In genomic region chr2:26483501-26483900, GRCh38 we compare ENCODE assay signal across 26 cellular contexts. TPM values are rescaled to one million over a fixed set of nuclear protein-coding genes. Genes with fewer than 3 reads are reported as not detected.
DNase-seq lines count a peak whose midpoint lies in the region; ATAC-seq and TF ChIP-seq lines count a peak whose summit lies in the region.
"Had no signal": no experiment of that assay in that cellular context is flagged by ENCODE, and none has a peak within 500 bp of the region (broad histone marks: within the 10 kb centered on the region; RNA-seq: fewer than 3 reads in every experiment).

No MANE protein-coding gene starts in this region.

- intact Hi-C loops in Right ventricle myocardium inferior (cut with DNase I) (no loop called here), cardiac septum (cut with DNase I) (no loop called here), lower lobe of right lung (cut with DNase I) (no loop called here), gastrocnemius medialis (cut with DNase I; ENCODE audit: low total_unique reads) (no loop called here)

- H3K27me3 Mint-ChIP-seq in brain: peaks cover 7% of the 10 kb centered on the region
- H3K27me3 Mint-ChIP-seq in activated T-cell treated with anti-CD3 and anti-CD28 coated beads, Interleukin-2, amount 50 U/mL, for 4 hours (ENCODE audit: low read depth): no peaks in the 10 kb centered on the region

- peaks cover 24% of the 10 kb centered on the region for H3K4me1 Mint-ChIP-seq in brain
- H3K4me1 Mint-ChIP-seq in activated T-cell treated with anti-CD3 and anti-CD28 coated beads, Interleukin-2, amount 50 U/mL, for 4 hours (ENCODE audit: low read depth): no peaks in the 10 kb centered on the region
- H3K4me1 Mint-ChIP-seq: GM23338 had no signal

- H3K9me3 ChIP-seq in lower lobe of right lung (no peaks in the 10 kb centered on the region), gastrocnemius medialis (no peaks in the 10 kb centered on the region)
- H3K9me3 ChIP-seq: Peyer's patch, SJSA1 had no signal

- H3K27ac ChIP-seq in lower lobe of right lung (no peak overlapping the region), gastrocnemius medialis (peak overlapping the region; percentile 60 to 80 (median 76))
- H3K27ac ChIP-seq: KMS-11, Peyer's patch, SJSA1 had no signal

- H3K4me1 ChIP-seq in lower lobe of right lung (no peaks in the 10 kb centered on the region), gastrocnemius medialis (peaks cover 23 to 30% of the 10 kb centered on the region in 2 donors)
- H3K4me1 ChIP-seq: Peyer's patch, SJSA1 had no signal

- no peak overlapping the region for H3K4me3 ChIP-seq in lower lobe of right lung
- peak overlapping the region in 2 of 4 donors; percentile 8 to 16 for H3K4me3 ChIP-seq in gastrocnemius medialis
- H3K4me3 ChIP-seq: GM23338, Peyer's patch, SJSA1 had no signal

- H3K27ac Mint-ChIP-seq in brain: peak overlapping the region in 4 of 5 experiments; percentile 42 to 79 (median 50)
- H3K27ac Mint-ChIP-seq: CD14-positive monocyte, GM23338 had no signal

- DNase-seq in Right ventricle myocardium inferior (ENCODE audit: missing footprints): peak; percentile 56
- DNase-seq in cardiac septum (ENCODE audit: low spot score): no peak
- DNase-seq in lower lobe of right lung: peak; percentile 30
- DNase-seq in gastrocnemius medialis: peak in 1 of 2 donors; percentile 67
- no peak for DNase-seq in activated T-cell treated with anti-CD3 and anti-CD28 coated beads, Interleukin-2, amount 50 U/mL, for 4 hours
- DNase-seq in kidney glomerular epithelial cell (lab: John Stamatoyannopoulos, UW): no peak
- no peak for DNase-seq in GOT3 (lab: John Stamatoyannopoulos, UW)
- DNase-seq: 8988T, DMS53, GDM1, IMR-90, NCI-H1105, NCI-H146, NCI-H2029, NCI-H2227 treated with DMSO at 0.1 percent for 48 hours, NCI-H510A treated with DMSO at 0.1 percent for 48 hours, NCI-H748 treated with DMSO at 0.1 percent for 48 hours, Peyer's patch had no signal

- H3K36me3 Mint-ChIP-seq in brain: no peaks in the 10 kb centered on the region
- H3K36me3 Mint-ChIP-seq in activated T-cell treated with anti-CD3 and anti-CD28 coated beads, Interleukin-2, amount 50 U/mL, for 4 hours (ENCODE audit: insufficient read depth): no peaks in the 10 kb centered on the region
- H3K36me3 Mint-ChIP-seq: CD14-positive monocyte had no signal

- no peak for TF ChIP-seq POLR2A in gastrocnemius medialis (IDR thresholded peaks at IDR 0.05)

- no peaks in the 10 kb centered on the region for H3K27me3 ChIP-seq in lower lobe of right lung (ENCODE audit: low read depth)
- no peaks in the 10 kb centered on the region for H3K27me3 ChIP-seq in gastrocnemius medialis
- H3K27me3 ChIP-seq: Peyer's patch, SJSA1 had no signal

- TF ChIP-seq CTCF in brain (conservative IDR thresholded peaks at IDR 0.05): no peak
- TF ChIP-seq CTCF in lower lobe of right lung (IDR thresholded peaks at IDR 0.05): no peak
- TF ChIP-seq CTCF in gastrocnemius medialis (IDR thresholded peaks at IDR 0.05 in 4 of 5, conservative IDR thresholded peaks at IDR 0.05 in 1 of 5): no peak

- peaks cover 0 to 5% (median 0%) of the 10 kb centered on the region in 5 experiments for H3K9me3 Mint-ChIP-seq in brain
- H3K9me3 Mint-ChIP-seq in activated T-cell treated with anti-CD3 and anti-CD28 coated beads, Interleukin-2, amount 50 U/mL, for 4 hours: no peaks in the 10 kb centered on the region
- H3K9me3 Mint-ChIP-seq: GM23338 had no signal

- in situ Hi-C loops in gastrocnemius medialis (cut with MboI; ENCODE audit: low sequenced_read_pairs in 4 of 4): no loop called here

- H3K36me3 ChIP-seq in lower lobe of right lung (no peaks in the 10 kb centered on the region), gastrocnemius medialis (no peaks in the 10 kb centered on the region)
- H3K36me3 ChIP-seq: Peyer's patch, SJSA1 had no signal

- ATAC-seq in Right ventricle myocardium inferior (peak; percentile 31), lower lobe of right lung (no peak), gastrocnemius medialis (peak; percentile 69 to 73)
- no peak for ATAC-seq in activated T-cell treated with anti-CD3 and anti-CD28 coated beads, Interleukin-2, amount 50 U/mL, for 4 hours
- ATAC-seq: GM23338 had no signal

- H3K4me3 Mint-ChIP-seq in brain: no peak overlapping the region
- no peak overlapping the region for H3K4me3 Mint-ChIP-seq in activated T-cell treated with anti-CD3 and anti-CD28 coated beads, Interleukin-2, amount 50 U/mL, for 4 hours
- H3K4me3 Mint-ChIP-seq: CD14-positive monocyte, GM23338 had no signal

RNA-seq across cellular contexts. Expression of gene OTOF, which starts 5.6 kb away (rescaled TPM):
- total RNA-seq in Right ventricle myocardium inferior (0.08 TPM), cardiac septum (not detected), lower lobe of right lung (0.35 TPM), gastrocnemius medialis (under 1 TPM in 2 of 4 donors, not detected in 2; 0.09 to 0.46 TPM)
- 0.17 TPM for polyA plus RNA-seq in brain (ENCODE audit: insufficient read depth, low read depth, low replicate concordance)
- under 1 TPM; 0.10 to 0.60 (median 0.18) TPM for total RNA-seq in activated T-cell treated with anti-CD3 and anti-CD28 coated beads, Interleukin-2, amount 50 U/mL, for 4 hours
- total RNA-seq: HT1080, IMR-90, OCI-LY7, SJSA1 had no signal
- polyA plus RNA-seq: AG04450, CD14-positive monocyte had no signal

Comparison
In these comparisons a context has a peak if more than half of its experiments do, and no peak if none do; other contexts are left out.
1. DNase-seq: peak in Right ventricle myocardium inferior (single experiment) and lower lobe of right lung (single experiment); none in cardiac septum (single experiment), activated T-cell treated with anti-CD3 and anti-CD28 coated beads, Interleukin-2, amount 50 U/mL, for 4 hours (single experiment), kidney glomerular epithelial cell (single experiment) and GOT3 (single experiment).
2. ATAC-seq: peak in Right ventricle myocardium inferior (single experiment) and gastrocnemius medialis (2 of 2); none in lower lobe of right lung (0 of 2) and activated T-cell treated with anti-CD3 and anti-CD28 coated beads, Interleukin-2, amount 50 U/mL, for 4 hours (0 of 2).